1 cellular context compared by ENCODE assay signal in the genomic region with DNA sequence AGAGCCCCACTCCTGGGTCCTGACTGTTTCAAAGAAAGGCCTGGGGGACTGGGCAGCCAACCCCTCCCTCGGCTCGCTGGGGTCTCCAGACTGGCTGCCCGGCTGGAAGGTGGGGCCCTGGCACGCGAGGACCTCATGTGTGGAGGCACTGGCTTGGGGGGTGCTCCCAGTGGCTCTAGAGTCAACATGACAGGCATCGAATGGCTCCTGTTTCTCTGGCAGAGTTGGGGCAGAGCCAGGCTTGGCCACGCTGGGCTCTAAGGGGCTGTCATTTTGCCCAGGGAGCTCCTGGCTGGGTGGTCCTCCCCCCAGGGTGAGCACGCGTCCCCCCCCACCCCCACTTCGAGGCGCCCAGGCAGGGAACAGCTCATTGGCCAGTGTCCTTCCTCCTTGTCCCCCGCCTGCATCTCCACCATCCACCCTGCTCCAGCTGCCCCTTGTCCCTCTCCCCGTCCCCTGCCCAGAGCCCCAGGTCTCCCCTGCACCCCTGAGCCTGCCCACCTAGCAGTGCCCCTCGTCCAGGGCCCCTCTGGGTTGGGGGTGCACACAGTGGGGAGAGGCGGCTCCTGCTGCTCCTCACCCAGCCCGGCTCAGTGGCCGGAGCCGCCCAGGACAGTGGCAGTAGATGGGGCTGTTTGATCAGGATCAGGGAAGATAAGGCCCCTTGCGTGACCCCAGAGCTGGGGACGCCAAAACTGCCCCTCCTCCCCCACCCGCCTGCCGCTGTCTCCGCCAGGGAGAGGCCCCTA.
TF ChIP-seq lines count a peak whose summit lies in the region.

No MANE protein-coding gene starts in this region.

TF ChIP-seq in HepG2, 621 proteins besides CTCF, POLR2A, EP300 and RAD21 (continued from another document and continues in another):
- TF ChIP-seq, protein P1, sequence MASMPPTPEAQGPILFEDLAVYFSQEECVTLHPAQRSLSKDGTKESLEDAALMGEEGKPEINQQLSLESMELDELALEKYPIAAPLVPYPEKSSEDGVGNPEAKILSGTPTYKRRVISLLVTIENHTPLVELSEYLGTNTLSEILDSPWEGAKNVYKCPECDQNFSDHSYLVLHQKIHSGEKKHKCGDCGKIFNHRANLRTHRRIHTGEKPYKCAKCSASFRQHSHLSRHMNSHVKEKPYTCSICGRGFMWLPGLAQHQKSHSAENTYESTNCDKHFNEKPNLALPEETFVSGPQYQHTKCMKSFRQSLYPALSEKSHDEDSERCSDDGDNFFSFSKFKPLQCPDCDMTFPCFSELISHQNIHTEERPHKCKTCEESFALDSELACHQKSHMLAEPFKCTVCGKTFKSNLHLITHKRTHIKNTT (CRISPR knock-in tag; IDR thresholded peaks at IDR 0.05): no peak
- TF ChIP-seq RAD51 (IDR thresholded peaks at IDR 0.05; ENCODE audit: borderline replicate concordance) (no peak), ZNF792 (CRISPR knock-in tag; IDR thresholded peaks at IDR 0.05) (no peak), ZNF605 (CRISPR knock-in tag; IDR thresholded peaks at IDR 0.05) (no peak), ZNF333 (CRISPR knock-in tag; IDR thresholded peaks at IDR 0.05; ENCODE audit: borderline replicate concordance) (no peak), MXI1 (IDR thresholded peaks at IDR 0.05; ENCODE audit: borderline replicate concordance, low read depth, low read length) (no peak), HNRNPL (IDR thresholded peaks at IDR 0.05; ENCODE audit: low read depth, low read length) (0 out of 2 replicates have a peak, but pooled peaks have one; percentile 39), FOXA1 (IDR thresholded peaks at IDR 0.05) (no peak), FOXA1 (CRISPR knock-in tag; IDR thresholded peaks at IDR 0.05) (peak; percentile 27; the same call in 1 of the 2 replicates), MED1 (CRISPR knock-in tag; IDR thresholded peaks at IDR 0.05) (no peak), ZNF775 (CRISPR knock-in tag; IDR thresholded peaks at IDR 0.05; ENCODE audit: borderline replicate concordance) (no peak), GPN1 (CRISPR knock-in tag; IDR thresholded peaks at IDR 0.05; ENCODE audit: borderline replicate concordance) (no peak), ZMYM3 (CRISPR knock-in tag; IDR thresholded peaks at IDR 0.05) (no peak), CBX1 (IDR thresholded peaks at IDR 0.05; ENCODE audit: low read depth) (no peak), ATRX (CRISPR knock-in tag; IDR thresholded peaks at IDR 0.05; ENCODE audit: borderline replicate concordance) (no peak), ZFP90 (CRISPR knock-in tag; IDR thresholded peaks at IDR 0.05; ENCODE audit: borderline replicate concordance) (0 out of 2 replicates have a peak, but pooled peaks have one; percentile 38), ZNF773 (CRISPR knock-in tag; IDR thresholded peaks at IDR 0.05; ENCODE audit: borderline replicate concordance) (no peak), RFX3 (CRISPR knock-in tag; IDR thresholded peaks at IDR 0.05) (no peak), TBX3 (IDR thresholded peaks at IDR 0.05; ENCODE audit: borderline replicate concordance) (no peak), PCBP2 (optimal IDR thresholded peaks at IDR 0.05; ENCODE audit: low read depth, low read length, poor library complexity, severe bottlenecking) (no peak), PRMT3 (CRISPR knock-in tag; IDR thresholded peaks at IDR 0.05; ENCODE audit: borderline replicate concordance, low read depth) (no peak), MZF1 (CRISPR knock-in tag; IDR thresholded peaks at IDR 0.05; ENCODE audit: borderline replicate concordance) (no peak), SIX4 (CRISPR knock-in tag; IDR thresholded peaks at IDR 0.05) (no peak), ZNF382 (CRISPR knock-in tag; IDR thresholded peaks at IDR 0.05; ENCODE audit: borderline replicate concordance) (no peak), TCF7 (IDR thresholded peaks at IDR 0.05; ENCODE audit: low read depth) (no peak), ZNF652 (CRISPR knock-in tag; IDR thresholded peaks at IDR 0.05; ENCODE audit: borderline replicate concordance, low read depth) (no peak), TOPORS (CRISPR knock-in tag; IDR thresholded peaks at IDR 0.05) (no peak), ZIK1 (CRISPR knock-in tag; IDR thresholded peaks at IDR 0.05; ENCODE audit: borderline replicate concordance, low read depth) (no peak), ZNF234 (CRISPR knock-in tag; conservative IDR thresholded peaks at IDR 0.05) (no peak), MBD4 (IDR thresholded peaks at IDR 0.05; ENCODE audit: borderline replicate concordance, low read length) (no peak), HOXD1 (CRISPR knock-in tag; IDR thresholded peaks at IDR 0.05) (no peak), ZNF501 (CRISPR knock-in tag; IDR thresholded peaks at IDR 0.05) (no peak), NFE2L2 (IDR thresholded peaks at IDR 0.05; ENCODE audit: low read length) (no peak), PPARG (CRISPR knock-in tag; conservative IDR thresholded peaks at IDR 0.05) (no peak), CEBPG (CRISPR knock-in tag; IDR thresholded peaks at IDR 0.05) (no peak), HMGA1 (CRISPR knock-in tag; conservative IDR thresholded peaks at IDR 0.05) (no peak), KDM6A (CRISPR knock-in tag; IDR thresholded peaks at IDR 0.05; ENCODE audit: low read depth) (no peak)
- TF ChIP-seq, protein P2, sequence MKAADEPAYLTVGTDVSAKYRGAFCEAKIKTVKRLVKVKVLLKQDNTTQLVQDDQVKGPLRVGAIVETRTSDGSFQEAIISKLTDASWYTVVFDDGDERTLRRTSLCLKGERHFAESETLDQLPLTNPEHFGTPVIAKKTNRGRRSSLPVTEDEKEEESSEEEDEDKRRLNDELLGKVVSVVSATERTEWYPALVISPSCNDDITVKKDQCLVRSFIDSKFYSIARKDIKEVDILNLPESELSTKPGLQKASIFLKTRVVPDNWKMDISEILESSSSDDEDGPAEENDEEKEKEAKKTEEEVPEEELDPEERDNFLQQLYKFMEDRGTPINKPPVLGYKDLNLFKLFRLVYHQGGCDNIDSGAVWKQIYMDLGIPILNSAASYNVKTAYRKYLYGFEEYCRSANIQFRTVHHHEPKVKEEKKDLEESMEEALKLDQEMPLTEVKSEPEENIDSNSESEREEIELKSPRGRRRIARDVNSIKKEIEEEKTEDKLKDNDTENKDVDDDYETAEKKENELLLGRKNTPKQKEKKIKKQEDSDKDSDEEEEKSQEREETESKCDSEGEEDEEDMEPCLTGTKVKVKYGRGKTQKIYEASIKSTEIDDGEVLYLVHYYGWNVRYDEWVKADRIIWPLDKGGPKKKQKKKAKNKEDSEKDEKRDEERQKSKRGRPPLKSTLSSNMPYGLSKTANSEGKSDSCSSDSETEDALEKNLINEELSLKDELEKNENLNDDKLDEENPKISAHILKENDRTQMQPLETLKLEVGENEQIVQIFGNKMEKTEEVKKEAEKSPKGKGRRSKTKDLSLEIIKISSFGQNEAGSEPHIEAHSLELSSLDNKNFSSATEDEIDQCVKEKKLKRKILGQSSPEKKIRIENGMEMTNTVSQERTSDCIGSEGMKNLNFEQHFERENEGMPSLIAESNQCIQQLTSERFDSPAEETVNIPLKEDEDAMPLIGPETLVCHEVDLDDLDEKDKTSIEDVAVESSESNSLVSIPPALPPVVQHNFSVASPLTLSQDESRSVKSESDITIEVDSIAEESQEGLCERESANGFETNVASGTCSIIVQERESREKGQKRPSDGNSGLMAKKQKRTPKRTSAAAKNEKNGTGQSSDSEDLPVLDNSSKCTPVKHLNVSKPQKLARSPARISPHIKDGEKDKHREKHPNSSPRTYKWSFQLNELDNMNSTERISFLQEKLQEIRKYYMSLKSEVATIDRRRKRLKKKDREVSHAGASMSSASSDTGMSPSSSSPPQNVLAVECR (CRISPR knock-in tag; IDR thresholded peaks at IDR 0.05; ENCODE audit: borderline replicate concordance): no peak
- TF ChIP-seq, protein P3, sequence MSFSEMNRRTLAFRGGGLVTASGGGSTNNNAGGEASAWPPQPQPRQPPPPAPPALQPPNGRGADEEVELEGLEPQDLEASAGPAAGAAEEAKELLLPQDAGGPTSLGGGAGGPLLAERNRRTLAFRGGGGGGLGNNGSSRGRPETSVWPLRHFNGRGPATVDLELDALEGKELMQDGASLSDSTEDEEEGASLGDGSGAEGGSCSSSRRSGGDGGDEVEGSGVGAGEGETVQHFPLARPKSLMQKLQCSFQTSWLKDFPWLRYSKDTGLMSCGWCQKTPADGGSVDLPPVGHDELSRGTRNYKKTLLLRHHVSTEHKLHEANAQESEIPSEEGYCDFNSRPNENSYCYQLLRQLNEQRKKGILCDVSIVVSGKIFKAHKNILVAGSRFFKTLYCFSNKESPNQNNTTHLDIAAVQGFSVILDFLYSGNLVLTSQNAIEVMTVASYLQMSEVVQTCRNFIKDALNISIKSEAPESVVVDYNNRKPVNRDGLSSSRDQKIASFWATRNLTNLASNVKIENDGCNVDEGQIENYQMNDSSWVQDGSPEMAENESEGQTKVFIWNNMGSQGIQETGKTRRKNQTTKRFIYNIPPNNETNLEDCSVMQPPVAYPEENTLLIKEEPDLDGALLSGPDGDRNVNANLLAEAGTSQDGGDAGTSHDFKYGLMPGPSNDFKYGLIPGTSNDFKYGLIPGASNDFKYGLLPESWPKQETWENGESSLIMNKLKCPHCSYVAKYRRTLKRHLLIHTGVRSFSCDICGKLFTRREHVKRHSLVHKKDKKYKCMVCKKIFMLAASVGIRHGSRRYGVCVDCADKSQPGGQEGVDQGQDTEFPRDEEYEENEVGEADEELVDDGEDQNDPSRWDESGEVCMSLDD (CRISPR knock-in tag; IDR thresholded peaks at IDR 0.05; ENCODE audit: borderline replicate concordance): no peak
- TF ChIP-seq, protein P4, sequence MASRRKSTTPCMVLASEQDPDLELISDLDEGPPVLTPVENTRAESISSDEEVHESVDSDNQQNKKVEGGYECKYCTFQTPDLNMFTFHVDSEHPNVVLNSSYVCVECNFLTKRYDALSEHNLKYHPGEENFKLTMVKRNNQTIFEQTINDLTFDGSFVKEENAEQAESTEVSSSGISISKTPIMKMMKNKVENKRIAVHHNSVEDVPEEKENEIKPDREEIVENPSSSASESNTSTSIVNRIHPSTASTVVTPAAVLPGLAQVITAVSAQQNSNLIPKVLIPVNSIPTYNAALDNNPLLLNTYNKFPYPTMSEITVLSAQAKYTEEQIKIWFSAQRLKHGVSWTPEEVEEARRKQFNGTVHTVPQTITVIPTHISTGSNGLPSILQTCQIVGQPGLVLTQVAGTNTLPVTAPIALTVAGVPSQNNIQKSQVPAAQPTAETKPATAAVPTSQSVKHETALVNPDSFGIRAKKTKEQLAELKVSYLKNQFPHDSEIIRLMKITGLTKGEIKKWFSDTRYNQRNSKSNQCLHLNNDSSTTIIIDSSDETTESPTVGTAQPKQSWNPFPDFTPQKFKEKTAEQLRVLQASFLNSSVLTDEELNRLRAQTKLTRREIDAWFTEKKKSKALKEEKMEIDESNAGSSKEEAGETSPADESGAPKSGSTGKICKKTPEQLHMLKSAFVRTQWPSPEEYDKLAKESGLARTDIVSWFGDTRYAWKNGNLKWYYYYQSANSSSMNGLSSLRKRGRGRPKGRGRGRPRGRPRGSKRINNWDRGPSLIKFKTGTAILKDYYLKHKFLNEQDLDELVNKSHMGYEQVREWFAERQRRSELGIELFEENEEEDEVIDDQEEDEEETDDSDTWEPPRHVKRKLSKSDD (CRISPR knock-in tag; IDR thresholded peaks at IDR 0.05; ENCODE audit: low read depth): no peak
- TF ChIP-seq, protein P5, sequence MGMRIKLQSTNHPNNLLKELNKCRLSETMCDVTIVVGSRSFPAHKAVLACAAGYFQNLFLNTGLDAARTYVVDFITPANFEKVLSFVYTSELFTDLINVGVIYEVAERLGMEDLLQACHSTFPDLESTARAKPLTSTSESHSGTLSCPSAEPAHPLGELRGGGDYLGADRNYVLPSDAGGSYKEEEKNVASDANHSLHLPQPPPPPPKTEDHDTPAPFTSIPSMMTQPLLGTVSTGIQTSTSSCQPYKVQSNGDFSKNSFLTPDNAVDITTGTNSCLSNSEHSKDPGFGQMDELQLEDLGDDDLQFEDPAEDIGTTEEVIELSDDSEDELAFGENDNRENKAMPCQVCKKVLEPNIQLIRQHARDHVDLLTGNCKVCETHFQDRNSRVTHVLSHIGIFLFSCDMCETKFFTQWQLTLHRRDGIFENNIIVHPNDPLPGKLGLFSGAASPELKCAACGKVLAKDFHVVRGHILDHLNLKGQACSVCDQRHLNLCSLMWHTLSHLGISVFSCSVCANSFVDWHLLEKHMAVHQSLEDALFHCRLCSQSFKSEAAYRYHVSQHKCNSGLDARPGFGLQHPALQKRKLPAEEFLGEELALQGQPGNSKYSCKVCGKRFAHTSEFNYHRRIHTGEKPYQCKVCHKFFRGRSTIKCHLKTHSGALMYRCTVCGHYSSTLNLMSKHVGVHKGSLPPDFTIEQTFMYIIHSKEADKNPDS (CRISPR knock-in tag; IDR thresholded peaks at IDR 0.05): no peak
- TF ChIP-seq, protein P6, sequence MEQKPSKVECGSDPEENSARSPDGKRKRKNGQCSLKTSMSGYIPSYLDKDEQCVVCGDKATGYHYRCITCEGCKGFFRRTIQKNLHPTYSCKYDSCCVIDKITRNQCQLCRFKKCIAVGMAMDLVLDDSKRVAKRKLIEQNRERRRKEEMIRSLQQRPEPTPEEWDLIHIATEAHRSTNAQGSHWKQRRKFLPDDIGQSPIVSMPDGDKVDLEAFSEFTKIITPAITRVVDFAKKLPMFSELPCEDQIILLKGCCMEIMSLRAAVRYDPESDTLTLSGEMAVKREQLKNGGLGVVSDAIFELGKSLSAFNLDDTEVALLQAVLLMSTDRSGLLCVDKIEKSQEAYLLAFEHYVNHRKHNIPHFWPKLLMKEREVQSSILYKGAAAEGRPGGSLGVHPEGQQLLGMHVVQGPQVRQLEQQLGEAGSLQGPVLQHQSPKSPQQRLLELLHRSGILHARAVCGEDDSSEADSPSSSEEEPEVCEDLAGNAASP (CRISPR knock-in tag; IDR thresholded peaks at IDR 0.05; ENCODE audit: borderline replicate concordance): peak; percentile 92; the same call in 1 of the 2 replicates
- TF ChIP-seq, protein P7, sequence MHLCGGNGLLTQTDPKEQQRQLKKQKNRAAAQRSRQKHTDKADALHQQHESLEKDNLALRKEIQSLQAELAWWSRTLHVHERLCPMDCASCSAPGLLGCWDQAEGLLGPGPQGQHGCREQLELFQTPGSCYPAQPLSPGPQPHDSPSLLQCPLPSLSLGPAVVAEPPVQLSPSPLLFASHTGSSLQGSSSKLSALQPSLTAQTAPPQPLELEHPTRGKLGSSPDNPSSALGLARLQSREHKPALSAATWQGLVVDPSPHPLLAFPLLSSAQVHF (CRISPR knock-in tag; IDR thresholded peaks at IDR 0.05): no peak
- TF ChIP-seq, protein P8, sequence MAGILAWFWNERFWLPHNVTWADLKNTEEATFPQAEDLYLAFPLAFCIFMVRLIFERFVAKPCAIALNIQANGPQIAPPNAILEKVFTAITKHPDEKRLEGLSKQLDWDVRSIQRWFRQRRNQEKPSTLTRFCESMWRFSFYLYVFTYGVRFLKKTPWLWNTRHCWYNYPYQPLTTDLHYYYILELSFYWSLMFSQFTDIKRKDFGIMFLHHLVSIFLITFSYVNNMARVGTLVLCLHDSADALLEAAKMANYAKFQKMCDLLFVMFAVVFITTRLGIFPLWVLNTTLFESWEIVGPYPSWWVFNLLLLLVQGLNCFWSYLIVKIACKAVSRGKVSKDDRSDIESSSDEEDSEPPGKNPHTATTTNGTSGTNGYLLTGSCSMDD (CRISPR knock-in tag; IDR thresholded peaks at IDR 0.05): no peak
- TF ChIP-seq, protein P9, sequence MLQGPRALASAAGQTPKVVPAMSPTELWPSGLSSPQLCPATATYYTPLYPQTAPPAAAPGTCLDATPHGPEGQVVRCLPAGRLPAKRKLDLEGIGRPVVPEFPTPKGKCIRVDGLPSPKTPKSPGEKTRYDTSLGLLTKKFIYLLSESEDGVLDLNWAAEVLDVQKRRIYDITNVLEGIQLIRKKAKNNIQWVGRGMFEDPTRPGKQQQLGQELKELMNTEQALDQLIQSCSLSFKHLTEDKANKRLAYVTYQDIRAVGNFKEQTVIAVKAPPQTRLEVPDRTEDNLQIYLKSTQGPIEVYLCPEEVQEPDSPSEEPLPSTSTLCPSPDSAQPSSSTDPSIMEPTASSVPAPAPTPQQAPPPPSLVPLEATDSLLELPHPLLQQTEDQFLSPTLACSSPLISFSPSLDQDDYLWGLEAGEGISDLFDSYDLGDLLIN (CRISPR knock-in tag; IDR thresholded peaks at IDR 0.05; ENCODE audit: borderline replicate concordance): no peak
